Comparison of ENCODE assay signal across 1 cellular context in the genomic region with DNA sequence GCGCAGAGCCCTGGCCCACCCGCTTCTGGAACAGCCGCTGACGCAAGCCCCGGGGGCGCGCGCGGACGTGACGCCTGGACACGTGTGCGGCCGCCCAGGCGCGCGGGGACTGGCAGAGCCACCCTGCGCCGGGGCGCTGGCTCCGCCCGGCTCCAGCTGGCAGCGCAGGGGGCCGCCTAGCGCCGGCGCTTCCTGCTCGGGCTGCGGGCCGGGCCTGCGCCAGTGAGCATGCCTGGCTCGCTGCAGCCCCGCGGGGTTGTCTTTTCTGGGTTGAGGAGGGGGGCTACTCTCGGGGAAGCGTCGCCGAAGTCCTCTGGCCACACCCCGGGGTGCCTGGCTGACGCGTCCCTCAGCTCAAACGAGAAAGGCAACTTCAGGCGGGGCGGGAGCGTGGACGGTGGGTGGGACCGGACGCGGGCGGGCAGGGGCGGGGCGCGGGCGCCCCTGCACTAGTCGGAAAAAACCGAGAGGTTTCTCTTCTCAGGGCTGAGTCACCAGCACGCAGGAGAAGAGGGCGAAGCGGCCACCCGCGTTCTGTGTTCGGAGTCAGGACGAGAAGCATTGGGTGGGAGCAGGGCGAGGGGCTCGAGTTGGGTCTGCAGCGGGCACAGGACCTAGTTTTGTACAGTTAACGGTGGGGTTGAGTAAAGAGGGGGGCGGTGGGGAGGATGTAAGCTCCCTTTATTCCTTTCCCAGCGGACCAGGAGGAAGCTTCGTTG.
TF ChIP-seq lines count a peak whose summit lies in the region.

A gene with protein sequence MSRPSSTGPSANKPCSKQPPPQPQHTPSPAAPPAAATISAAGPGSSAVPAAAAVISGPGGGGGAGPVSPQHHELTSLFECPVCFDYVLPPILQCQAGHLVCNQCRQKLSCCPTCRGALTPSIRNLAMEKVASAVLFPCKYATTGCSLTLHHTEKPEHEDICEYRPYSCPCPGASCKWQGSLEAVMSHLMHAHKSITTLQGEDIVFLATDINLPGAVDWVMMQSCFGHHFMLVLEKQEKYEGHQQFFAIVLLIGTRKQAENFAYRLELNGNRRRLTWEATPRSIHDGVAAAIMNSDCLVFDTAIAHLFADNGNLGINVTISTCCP (minus strand): TSS at position 48 of the 719 bp plus-strand sequence. CDS start 320 bp downstream, outside the sequence.

TF ChIP-seq in K562, 482 proteins besides CTCF, POLR2A, EP300 and RAD21 (continued from another document and continues in another):
- TF ChIP-seq, protein P1, sequence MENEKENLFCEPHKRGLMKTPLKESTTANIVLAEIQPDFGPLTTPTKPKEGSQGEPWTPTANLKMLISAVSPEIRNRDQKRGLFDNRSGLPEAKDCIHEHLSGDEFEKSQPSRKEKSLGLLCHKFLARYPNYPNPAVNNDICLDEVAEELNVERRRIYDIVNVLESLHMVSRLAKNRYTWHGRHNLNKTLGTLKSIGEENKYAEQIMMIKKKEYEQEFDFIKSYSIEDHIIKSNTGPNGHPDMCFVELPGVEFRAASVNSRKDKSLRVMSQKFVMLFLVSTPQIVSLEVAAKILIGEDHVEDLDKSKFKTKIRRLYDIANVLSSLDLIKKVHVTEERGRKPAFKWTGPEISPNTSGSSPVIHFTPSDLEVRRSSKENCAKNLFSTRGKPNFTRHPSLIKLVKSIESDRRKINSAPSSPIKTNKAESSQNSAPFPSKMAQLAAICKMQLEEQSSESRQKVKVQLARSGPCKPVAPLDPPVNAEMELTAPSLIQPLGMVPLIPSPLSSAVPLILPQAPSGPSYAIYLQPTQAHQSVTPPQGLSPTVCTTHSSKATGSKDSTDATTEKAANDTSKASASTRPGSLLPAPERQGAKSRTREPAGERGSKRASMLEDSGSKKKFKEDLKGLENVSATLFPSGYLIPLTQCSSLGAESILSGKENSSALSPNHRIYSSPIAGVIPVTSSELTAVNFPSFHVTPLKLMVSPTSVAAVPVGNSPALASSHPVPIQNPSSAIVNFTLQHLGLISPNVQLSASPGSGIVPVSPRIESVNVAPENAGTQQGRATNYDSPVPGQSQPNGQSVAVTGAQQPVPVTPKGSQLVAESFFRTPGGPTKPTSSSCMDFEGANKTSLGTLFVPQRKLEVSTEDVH (IDR thresholded peaks at IDR 0.05; ENCODE audit: low read depth, partially characterized antibody) = no peak
- TF ChIP-seq MAZ (CRISPR knock-in tag; conservative IDR thresholded peaks at IDR 0.05 in 1 of 2, IDR thresholded peaks at IDR 0.05 in 1 of 2) (peak; percentile 39 to 89; a peak in 3 of 4 replicates), PRMT5 (CRISPR knock-in tag; IDR thresholded peaks at IDR 0.05) (no peak), FOXJ3 (CRISPR knock-in tag; IDR thresholded peaks at IDR 0.05) (no peak), PHTF2 (CRISPR knock-in tag; IDR thresholded peaks at IDR 0.05) (no peak), SRSF9 (IDR thresholded peaks at IDR 0.05; ENCODE audit: borderline replicate concordance, low read depth, low read length) (no peak), ZC3H11A (IDR thresholded peaks at IDR 0.05; ENCODE audit: low read depth, low read length) (no peak), DPF2 (IDR thresholded peaks at IDR 0.05) (peak; percentile 56), GABPB1 (CRISPR knock-in tag; IDR thresholded peaks at IDR 0.05) (no peak), CEBPG (CRISPR knock-in tag; IDR thresholded peaks at IDR 0.05) (peak; percentile 73), CEBPG (tag; conservative IDR thresholded peaks at IDR 0.05 in 1 of 2, IDR thresholded peaks at IDR 0.05 in 1 of 2) (peak; percentile 49 to 87; a peak in 3 of 4 replicates), PRPF4 (IDR thresholded peaks at IDR 0.05; ENCODE audit: insufficient read depth, low read depth, low read length, poor library complexity, severe bottlenecking) (no peak), HEY1 (CRISPR knock-in tag; IDR thresholded peaks at IDR 0.05; ENCODE audit: borderline replicate concordance) (no peak), ZBTB17 (CRISPR knock-in tag; IDR thresholded peaks at IDR 0.05) (peak; percentile 39; the same call in 1 of the 2 replicates), SOX6 (IDR thresholded peaks at IDR 0.05) (no peak), ZNF717 (CRISPR knock-in tag; IDR thresholded peaks at IDR 0.05) (no peak), ZNF780A (CRISPR knock-in tag; IDR thresholded peaks at IDR 0.05) (no peak), PTTG1 (tag; IDR thresholded peaks at IDR 0.05; ENCODE audit: low read depth) (no peak), OTX1 (CRISPR knock-in tag; IDR thresholded peaks at IDR 0.05) (no peak), CCAR2 (IDR thresholded peaks at IDR 0.05; ENCODE audit: low read depth, low read length) (no peak), IFI16 (CRISPR knock-in tag; IDR thresholded peaks at IDR 0.05) (no peak), TGIF2 (CRISPR knock-in tag; IDR thresholded peaks at IDR 0.05) (no peak), ZNF668 (CRISPR knock-in tag; IDR thresholded peaks at IDR 0.05) (no peak), GTF2F1 (IDR thresholded peaks at IDR 0.05; ENCODE audit: low read depth, low read length) (0 out of 2 replicates have a peak, but pooled peaks have one; percentile 24), RB1 (IDR thresholded peaks at IDR 0.05; ENCODE audit: low read depth) (peak; percentile 50; the same call in 1 of the 2 replicates), SMAD4 (CRISPR knock-in tag; conservative IDR thresholded peaks at IDR 0.05) (peak; percentile 30; the same call in 1 of the 2 replicates), MXI1 (IDR thresholded peaks at IDR 0.05; ENCODE audit: low read depth, low read length) (peak; percentile 78), SUPT5H (IDR thresholded peaks at IDR 0.05) (peak; percentile 85), NCOA2 (IDR thresholded peaks at IDR 0.05; ENCODE audit: partially characterized antibody in 2 of 2) (no peak), SREBF2 (CRISPR knock-in tag; IDR thresholded peaks at IDR 0.05) (no peak), CBFA2T2 (conservative IDR thresholded peaks at IDR 0.05) (no peak), ZNF766 (CRISPR knock-in tag; conservative IDR thresholded peaks at IDR 0.05) (peak; percentile 72; the same call in 1 of the 2 replicates), CBX8 (IDR thresholded peaks at IDR 0.05; ENCODE audit: borderline replicate concordance, extremely low read depth, low read depth, low read length, poor library complexity, severe bottlenecking) (no peak), NELFE (IDR thresholded peaks at IDR 0.05; ENCODE audit: insufficient read depth, insufficient read length) (no peak), BRD4 (IDR thresholded peaks at IDR 0.05) (no peak; the same call in 1 of the 2 replicates), SIN3A (IDR thresholded peaks at IDR 0.05; ENCODE audit: borderline replicate concordance in 2 of 2, control insufficient read depth in 1 of 2, low read depth in 2 of 2, low read length in 2 of 2) (peak; percentile 72 to 84; a peak in 3 of 4 replicates)
- TF ChIP-seq, protein P2, sequence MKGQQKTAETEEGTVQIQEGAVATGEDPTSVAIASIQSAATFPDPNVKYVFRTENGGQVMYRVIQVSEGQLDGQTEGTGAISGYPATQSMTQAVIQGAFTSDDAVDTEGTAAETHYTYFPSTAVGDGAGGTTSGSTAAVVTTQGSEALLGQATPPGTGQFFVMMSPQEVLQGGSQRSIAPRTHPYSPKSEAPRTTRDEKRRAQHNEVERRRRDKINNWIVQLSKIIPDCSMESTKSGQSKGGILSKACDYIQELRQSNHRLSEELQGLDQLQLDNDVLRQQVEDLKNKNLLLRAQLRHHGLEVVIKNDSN (CRISPR knock-in tag; IDR thresholded peaks at IDR 0.05) = peak; percentile 18; the same call in 1 of the 2 replicates
- TF ChIP-seq, protein P3, sequence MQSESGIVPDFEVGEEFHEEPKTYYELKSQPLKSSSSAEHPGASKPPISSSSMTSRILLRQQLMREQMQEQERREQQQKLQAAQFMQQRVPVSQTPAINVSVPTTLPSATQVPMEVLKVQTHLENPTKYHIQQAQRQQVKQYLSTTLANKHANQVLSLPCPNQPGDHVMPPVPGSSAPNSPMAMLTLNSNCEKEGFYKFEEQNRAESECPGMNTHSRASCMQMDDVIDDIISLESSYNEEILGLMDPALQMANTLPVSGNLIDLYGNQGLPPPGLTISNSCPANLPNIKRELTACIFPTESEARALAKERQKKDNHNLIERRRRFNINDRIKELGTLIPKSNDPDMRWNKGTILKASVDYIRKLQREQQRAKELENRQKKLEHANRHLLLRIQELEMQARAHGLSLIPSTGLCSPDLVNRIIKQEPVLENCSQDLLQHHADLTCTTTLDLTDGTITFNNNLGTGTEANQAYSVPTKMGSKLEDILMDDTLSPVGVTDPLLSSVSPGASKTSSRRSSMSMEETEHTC (IDR thresholded peaks at IDR 0.05) = no peak
- TF ChIP-seq, protein P4, sequence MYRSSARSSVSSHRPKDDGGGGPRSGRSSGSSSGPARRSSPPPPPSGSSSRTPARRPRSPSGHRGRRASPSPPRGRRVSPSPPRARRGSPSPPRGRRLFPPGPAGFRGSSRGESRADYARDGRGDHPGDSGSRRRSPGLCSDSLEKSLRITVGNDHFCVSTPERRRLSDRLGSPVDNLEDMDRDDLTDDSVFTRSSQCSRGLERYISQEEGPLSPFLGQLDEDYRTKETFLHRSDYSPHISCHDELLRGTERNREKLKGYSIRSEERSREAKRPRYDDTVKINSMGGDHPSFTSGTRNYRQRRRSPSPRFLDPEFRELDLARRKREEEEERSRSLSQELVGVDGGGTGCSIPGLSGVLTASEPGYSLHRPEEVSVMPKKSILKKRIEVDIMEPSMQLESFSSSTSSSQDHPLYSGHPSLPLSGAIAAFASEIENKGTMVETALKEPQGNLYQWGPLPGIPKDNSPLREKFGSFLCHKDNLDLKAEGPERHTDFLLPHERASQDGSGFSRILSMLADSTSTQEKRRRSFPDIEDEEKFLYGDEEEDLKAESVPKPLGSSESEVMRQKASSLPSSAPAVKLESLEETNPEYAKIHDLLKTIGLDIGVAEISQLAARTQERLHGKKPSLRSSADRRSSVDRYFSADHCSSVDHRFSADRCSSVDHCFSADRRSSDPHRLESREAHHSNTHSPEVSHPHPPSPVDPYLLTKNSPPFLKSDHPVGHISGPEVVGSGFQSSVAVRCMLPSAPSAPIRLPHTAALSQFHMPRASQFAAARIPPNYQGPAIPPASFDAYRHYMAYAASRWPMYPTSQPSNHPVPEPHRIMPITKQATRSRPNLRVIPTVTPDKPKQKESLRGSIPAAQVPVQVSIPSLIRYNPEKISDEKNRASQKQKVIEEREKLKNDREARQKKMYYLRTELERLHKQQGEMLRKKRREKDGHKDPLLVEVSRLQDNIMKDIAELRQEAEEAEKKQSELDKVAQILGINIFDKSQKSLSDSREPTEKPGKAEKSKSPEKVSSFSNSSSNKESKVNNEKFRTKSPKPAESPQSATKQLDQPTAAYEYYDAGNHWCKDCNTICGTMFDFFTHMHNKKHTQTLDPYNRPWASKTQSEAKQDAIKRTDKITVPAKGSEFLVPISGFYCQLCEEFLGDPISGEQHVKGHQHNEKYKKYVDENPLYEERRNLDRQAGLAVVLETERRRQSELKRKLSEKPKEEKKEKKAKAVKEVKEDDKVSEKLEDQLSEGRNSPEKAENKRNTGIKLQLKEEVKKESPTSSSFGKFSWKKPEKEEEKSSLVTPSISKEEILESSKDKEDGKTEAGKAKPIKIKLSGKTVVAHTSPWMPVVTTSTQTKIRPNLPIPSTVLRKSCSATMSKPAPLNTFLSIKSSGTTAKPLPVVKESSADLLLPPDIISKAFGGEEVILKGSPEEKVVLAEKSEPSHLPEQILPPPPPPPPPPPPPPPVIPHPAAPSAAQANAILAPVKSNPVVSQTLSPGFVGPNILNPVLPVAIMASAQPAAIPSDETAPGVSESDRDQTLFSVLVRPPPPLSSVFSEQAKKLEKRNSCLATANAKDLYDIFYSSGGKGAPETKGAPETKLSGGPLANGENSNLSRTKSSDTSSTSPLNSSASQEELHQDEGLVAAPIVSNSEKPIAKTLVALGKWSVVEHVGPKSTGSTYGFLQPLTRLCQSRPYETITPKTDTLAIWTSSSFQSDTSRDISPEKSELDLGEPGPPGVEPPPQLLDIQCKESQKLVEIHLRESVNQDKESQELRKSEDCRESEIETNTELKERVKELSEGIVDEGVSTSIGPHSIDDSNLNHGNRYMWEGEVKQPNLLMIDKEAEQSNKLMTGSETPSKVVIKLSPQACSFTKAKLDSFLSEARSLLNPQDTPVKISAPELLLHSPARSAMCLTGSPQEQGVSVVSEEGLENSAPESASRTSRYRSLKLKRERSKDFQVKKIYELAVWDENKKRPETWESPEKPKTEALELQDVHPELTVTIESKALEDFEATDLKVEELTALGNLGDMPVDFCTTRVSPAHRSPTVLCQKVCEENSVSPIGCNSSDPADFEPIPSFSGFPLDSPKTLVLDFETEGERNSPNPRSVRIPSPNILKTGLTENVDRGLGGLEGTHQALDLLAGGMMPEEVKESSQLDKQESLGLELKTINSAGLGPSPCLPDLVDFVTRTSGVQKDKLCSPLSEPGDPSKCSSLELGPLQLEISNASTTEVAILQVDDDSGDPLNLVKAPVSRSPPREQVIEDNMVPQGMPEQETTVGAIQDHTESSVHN (IDR thresholded peaks at IDR 0.05; ENCODE audit: borderline replicate concordance in 1 of 2, low read depth in 1 of 2) = no peak
- TF ChIP-seq, protein P5, sequence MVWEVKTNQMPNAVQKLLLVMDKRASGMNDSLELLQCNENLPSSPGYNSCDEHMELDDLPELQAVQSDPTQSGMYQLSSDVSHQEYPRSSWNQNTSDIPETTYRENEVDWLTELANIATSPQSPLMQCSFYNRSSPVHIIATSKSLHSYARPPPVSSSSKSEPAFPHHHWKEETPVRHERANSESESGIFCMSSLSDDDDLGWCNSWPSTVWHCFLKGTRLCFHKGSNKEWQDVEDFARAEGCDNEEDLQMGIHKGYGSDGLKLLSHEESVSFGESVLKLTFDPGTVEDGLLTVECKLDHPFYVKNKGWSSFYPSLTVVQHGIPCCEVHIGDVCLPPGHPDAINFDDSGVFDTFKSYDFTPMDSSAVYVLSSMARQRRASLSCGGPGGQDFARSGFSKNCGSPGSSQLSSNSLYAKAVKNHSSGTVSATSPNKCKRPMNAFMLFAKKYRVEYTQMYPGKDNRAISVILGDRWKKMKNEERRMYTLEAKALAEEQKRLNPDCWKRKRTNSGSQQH (CRISPR knock-in tag; IDR thresholded peaks at IDR 0.05) = no peak
- TF ChIP-seq, protein P6, sequence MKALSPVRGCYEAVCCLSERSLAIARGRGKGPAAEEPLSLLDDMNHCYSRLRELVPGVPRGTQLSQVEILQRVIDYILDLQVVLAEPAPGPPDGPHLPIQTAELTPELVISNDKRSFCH (CRISPR knock-in tag; IDR thresholded peaks at IDR 0.05) = no peak
- TF ChIP-seq, protein P6 (tag; IDR thresholded peaks at IDR 0.05) = 0 out of 2 replicates have a peak, but pooled peaks have one; percentile 12
- TF ChIP-seq, protein P7, sequence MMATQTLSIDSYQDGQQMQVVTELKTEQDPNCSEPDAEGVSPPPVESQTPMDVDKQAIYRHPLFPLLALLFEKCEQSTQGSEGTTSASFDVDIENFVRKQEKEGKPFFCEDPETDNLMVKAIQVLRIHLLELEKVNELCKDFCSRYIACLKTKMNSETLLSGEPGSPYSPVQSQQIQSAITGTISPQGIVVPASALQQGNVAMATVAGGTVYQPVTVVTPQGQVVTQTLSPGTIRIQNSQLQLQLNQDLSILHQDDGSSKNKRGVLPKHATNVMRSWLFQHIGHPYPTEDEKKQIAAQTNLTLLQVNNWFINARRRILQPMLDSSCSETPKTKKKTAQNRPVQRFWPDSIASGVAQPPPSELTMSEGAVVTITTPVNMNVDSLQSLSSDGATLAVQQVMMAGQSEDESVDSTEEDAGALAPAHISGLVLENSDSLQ (IDR thresholded peaks at IDR 0.05) = 0 out of 2 replicates have a peak, but pooled peaks have one; percentile 16
